1 cellular context compared by ENCODE assay signal in the genomic region with DNA sequence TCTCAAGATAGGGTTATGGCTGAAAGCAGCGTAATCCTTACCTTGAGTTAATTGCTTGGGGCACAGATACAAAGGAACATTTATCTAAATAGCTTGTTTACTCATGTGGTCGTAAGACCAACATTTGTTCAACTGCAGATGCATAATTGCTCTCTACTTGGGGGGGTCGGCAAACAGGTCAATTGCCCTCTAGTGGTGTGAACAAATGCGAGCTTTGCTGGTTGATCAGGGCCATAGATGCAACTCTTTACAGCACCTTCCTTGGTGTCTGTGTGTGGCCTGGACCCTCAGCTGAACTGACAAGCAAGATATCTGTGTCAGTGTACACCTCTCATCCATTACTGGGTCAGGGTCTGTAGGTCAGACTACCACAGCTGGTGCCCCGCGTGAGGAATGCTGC.
TF ChIP-seq lines count a peak whose summit lies in the region.

No MANE protein-coding gene starts in this region.

TF ChIP-seq in liver, 16 proteins besides CTCF, POLR2A, EP300 and RAD21 (continued from another document):
- TF ChIP-seq, protein P1, sequence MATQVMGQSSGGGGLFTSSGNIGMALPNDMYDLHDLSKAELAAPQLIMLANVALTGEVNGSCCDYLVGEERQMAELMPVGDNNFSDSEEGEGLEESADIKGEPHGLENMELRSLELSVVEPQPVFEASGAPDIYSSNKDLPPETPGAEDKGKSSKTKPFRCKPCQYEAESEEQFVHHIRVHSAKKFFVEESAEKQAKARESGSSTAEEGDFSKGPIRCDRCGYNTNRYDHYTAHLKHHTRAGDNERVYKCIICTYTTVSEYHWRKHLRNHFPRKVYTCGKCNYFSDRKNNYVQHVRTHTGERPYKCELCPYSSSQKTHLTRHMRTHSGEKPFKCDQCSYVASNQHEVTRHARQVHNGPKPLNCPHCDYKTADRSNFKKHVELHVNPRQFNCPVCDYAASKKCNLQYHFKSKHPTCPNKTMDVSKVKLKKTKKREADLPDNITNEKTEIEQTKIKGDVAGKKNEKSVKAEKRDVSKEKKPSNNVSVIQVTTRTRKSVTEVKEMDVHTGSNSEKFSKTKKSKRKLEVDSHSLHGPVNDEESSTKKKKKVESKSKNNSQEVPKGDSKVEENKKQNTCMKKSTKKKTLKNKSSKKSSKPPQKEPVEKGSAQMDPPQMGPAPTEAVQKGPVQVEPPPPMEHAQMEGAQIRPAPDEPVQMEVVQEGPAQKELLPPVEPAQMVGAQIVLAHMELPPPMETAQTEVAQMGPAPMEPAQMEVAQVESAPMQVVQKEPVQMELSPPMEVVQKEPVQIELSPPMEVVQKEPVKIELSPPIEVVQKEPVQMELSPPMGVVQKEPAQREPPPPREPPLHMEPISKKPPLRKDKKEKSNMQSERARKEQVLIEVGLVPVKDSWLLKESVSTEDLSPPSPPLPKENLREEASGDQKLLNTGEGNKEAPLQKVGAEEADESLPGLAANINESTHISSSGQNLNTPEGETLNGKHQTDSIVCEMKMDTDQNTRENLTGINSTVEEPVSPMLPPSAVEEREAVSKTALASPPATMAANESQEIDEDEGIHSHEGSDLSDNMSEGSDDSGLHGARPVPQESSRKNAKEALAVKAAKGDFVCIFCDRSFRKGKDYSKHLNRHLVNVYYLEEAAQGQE (IDR thresholded peaks at IDR 0.05), result no peak
- no peak for TF ChIP-seq HNF4G (IDR thresholded peaks at IDR 0.05)
